ENCODE assay signal across 24 cellular contexts in the genomic region with DNA sequence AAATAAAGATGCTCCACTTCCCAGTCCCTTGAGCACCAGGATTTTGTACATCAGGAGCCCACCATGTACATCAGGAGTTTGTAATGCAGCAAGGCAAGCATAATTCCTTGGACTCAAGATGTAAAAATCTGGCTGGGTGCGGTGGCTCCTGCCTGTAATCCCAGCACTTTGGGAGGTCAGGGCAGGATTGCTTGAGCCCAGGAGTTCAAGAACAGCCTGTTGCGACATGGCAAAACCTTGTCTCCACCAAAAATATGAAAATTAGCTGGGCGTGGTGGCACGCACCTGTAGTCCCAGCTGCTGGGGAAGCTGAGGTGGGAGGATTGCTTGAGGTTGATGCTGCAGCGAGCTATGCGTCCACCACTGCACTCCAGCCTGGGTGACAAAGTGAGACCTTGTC.
"Had no signal": no experiment of that assay in that cellular context is flagged by ENCODE, and none has a peak within 500 bp of the region (broad histone marks: within the 10 kb centered on the region; RNA-seq: fewer than 3 reads in every experiment).

No MANE protein-coding gene starts in this region.

- ATAC-seq: activated CD8-positive, alpha-beta memory T cell treated with anti-CD3 and anti-CD28 coated beads, Interleukin-2, amount 10 ng/mL, durations not matched to agents 7 days and 5 days had no signal

- H3K27ac Mint-ChIP-seq: activated CD4-positive, alpha-beta T cell treated with anti-CD3 and anti-CD28 coated beads, Interleukin-2, amount 10 ng/mL, durations not matched to agents 7 days and 5 days; activated CD8-positive, alpha-beta memory T cell treated with anti-CD3 and anti-CD28 coated beads, Interleukin-2, amount 10 ng/mL, durations not matched to agents 7 days and 5 days; activated naive CD8-positive, alpha-beta T cell treated with anti-CD3 and anti-CD28 coated beads, Interleukin-2, amount 10 ng/mL, durations not matched to agents 7 days and 5 days had no signal

- H3K4me3 Mint-ChIP-seq: activated CD4-positive, alpha-beta T cell treated with anti-CD3 and anti-CD28 coated beads, Interleukin-2, amount 10 ng/mL, durations not matched to agents 7 days and 5 days; activated CD8-positive, alpha-beta memory T cell treated with anti-CD3 and anti-CD28 coated beads, Interleukin-2, amount 10 ng/mL, durations not matched to agents 7 days and 5 days; activated naive CD8-positive, alpha-beta T cell treated with anti-CD3 and anti-CD28 coated beads, Interleukin-2, amount 10 ng/mL, durations not matched to agents 7 days and 5 days had no signal

- FAIRE-seq: TTC549 had no signal

- H3K27me3 ChIP-seq: adrenal gland, MG63, Peyer's patch had no signal

- H3K9me3 ChIP-seq: adrenal gland, MG63, Peyer's patch had no signal

- H3K4me3 ChIP-seq: adrenal gland, MG63, Peyer's patch had no signal

- H3K27me3 Mint-ChIP-seq: activated CD4-positive, alpha-beta T cell treated with anti-CD3 and anti-CD28 coated beads, Interleukin-2, amount 10 ng/mL, durations not matched to agents 7 days and 5 days; activated CD8-positive, alpha-beta memory T cell treated with anti-CD3 and anti-CD28 coated beads, Interleukin-2, amount 10 ng/mL, durations not matched to agents 7 days and 5 days; activated naive CD8-positive, alpha-beta T cell treated with anti-CD3 and anti-CD28 coated beads, Interleukin-2, amount 10 ng/mL, durations not matched to agents 7 days and 5 days had no signal

- H3K27ac ChIP-seq: adrenal gland, Peyer's patch had no signal

- DNase-seq: activated CD4-positive, alpha-beta T cell treated with anti-CD3 and anti-CD28 coated beads, Interleukin-2, amount 10 ng/mL, durations not matched to agents 7 days and 5 days; activated CD4-positive, CD25-positive, alpha-beta regulatory T cell; activated CD8-positive, alpha-beta memory T cell treated with anti-CD3 and anti-CD28 coated beads, Interleukin-2, amount 10 ng/mL, durations not matched to agents 7 days and 5 days; activated naive CD4-positive, alpha-beta T cell treated with anti-CD3 and anti-CD28 coated beads, Interleukin-2, amount 50 U/mL, for 16 hours; activated naive CD8-positive, alpha-beta T cell treated with anti-CD3 and anti-CD28 coated beads, Interleukin-2, amount 10 ng/mL, durations not matched to agents 7 days and 5 days; activated T-cell treated with anti-CD3 and anti-CD28 coated beads, Interleukin-2, amount 50 U/mL, for 48 hours; adrenal gland; anterior cingulate cortex; caudate nucleus; MG63; MV-4-11; NCI-H1092 treated with DMSO at 0.1 percent for 48 hours; NCI-H1417 treated with DMSO at 0.1 percent for 48 hours; NCI-H1694 treated with DMSO at 0.1 percent for 48 hours; NCI-H2029 treated with DMSO at 0.1 percent for 48 hours; NCI-H345; NCI-H510A; NCI-H526 treated with DMSO at 0.1 percent for 48 hours; NK-92 treated with Interleukin-12 subunit alpha and Interleukin-12 subunit beta, amount 100 ng/mL, for 24 hours; Peyer's patch; SHP77 treated with DMSO at 0.1 percent for 48 hours; T-helper 2 cell; T1000 had no signal

- H3K9me3 Mint-ChIP-seq: activated CD4-positive, alpha-beta T cell treated with anti-CD3 and anti-CD28 coated beads, Interleukin-2, amount 10 ng/mL, durations not matched to agents 7 days and 5 days; activated naive CD8-positive, alpha-beta T cell treated with anti-CD3 and anti-CD28 coated beads, Interleukin-2, amount 10 ng/mL, durations not matched to agents 7 days and 5 days had no signal

- H3K4me1 ChIP-seq: adrenal gland had no signal
